In the genomic region with DNA sequence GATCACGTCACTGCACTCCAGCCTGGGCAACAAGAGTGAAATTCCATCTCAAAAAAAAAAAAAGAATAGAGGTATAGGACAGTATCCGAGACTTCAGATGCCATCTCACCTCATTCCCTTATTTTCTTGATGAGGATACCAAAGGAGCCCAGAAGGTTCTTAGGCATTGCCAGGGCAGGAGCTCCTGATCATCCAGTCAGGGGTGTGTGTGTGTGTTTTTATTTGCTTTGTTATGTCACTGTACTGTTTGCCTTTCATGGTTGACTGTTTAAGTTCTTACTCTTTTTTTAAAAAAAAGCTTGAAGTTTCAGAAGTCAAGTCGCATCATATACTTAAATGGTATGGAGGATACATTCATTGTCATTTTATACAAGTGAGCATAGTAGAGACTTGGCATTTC, we compare ENCODE assay signal across 26 cellular contexts.
"Had no signal": no experiment of that assay in that cellular context is flagged by ENCODE, and none has a peak within 500 bp of the region (broad histone marks: within the 10 kb centered on the region; RNA-seq: fewer than 3 reads in every experiment).

No MANE protein-coding gene starts in this region.

- H3K36me3 Mint-ChIP-seq: mesothelial cell of epicardium had no signal

- H3K4me3 Mint-ChIP-seq: dendritic cell treated with granulocyte-macrophage colony-stimulating factor and Interleukin-4, amounts not matched to agents 40 ng/mL and 50 ng/mL, for 4 days; effector memory CD8-positive, alpha-beta T cell; memory B cell; mesothelial cell of epicardium; nephron; stimulated activated memory B cell treated with anti-CD40 and anti-IgM and Interleukin-4, amounts not matched to agents 10 μg/mL and 1 μg/mL and 100 μg/mL, for 72 hours; type B pancreatic cell had no signal

- ATAC-seq: effector memory CD8-positive, alpha-beta T cell; gastrocnemius medialis; heart right ventricle; lower lobe of right lung; psoas muscle; sciatic nerve had no signal

- H3K27me3 ChIP-seq: esophagus muscularis mucosa, gastrocnemius medialis, heart right ventricle, spleen, stomach had no signal

- DNase-seq: effector memory CD8-positive, alpha-beta T cell; gastrocnemius medialis; heart right ventricle; hypothalamus; islet precursor cell; left ventricle myocardium inferior; lower lobe of right lung; occipital lobe; psoas muscle; retina; spleen; stimulated activated CD4-positive, alpha-beta T cell treated with anti-CD3 and anti-CD28 coated beads, Interleukin-15, amount 100 ng/mL, for 24 hours; stimulated activated CD4-positive, alpha-beta T cell treated with anti-CD3 and anti-CD28 coated beads, Interleukin-1b, Interleukin-23, amount 100 ng/mL, for 48 hours; stimulated activated CD4-positive, alpha-beta T cell treated with anti-CD3 and anti-CD28 coated beads, Interleukin-4, amount 100 ng/mL, for 24 hours; stomach; substantia nigra had no signal

- H3K27me3 Mint-ChIP-seq: dendritic cell treated with granulocyte-macrophage colony-stimulating factor and Interleukin-4, amounts not matched to agents 40 ng/mL and 50 ng/mL, for 4 days; effector memory CD8-positive, alpha-beta T cell; memory B cell; stimulated activated memory B cell treated with anti-CD40 and anti-IgM and Interleukin-4, amounts not matched to agents 10 μg/mL and 1 μg/mL and 100 μg/mL, for 72 hours; type B pancreatic cell had no signal

- H3K36me3 ChIP-seq: gastrocnemius medialis had no signal

- H3K9me3 Mint-ChIP-seq: dendritic cell treated with granulocyte-macrophage colony-stimulating factor and Interleukin-4, amounts not matched to agents 40 ng/mL and 50 ng/mL, for 4 days; effector memory CD8-positive, alpha-beta T cell; memory B cell; mesothelial cell of epicardium; nephron; stimulated activated memory B cell treated with anti-CD40 and anti-IgM and Interleukin-4, amounts not matched to agents 10 μg/mL and 1 μg/mL and 100 μg/mL, for 72 hours; type B pancreatic cell had no signal

- H3K4me1 ChIP-seq: gastrocnemius medialis, psoas muscle had no signal

- H3K27ac Mint-ChIP-seq: dendritic cell treated with granulocyte-macrophage colony-stimulating factor and Interleukin-4, amounts not matched to agents 40 ng/mL and 50 ng/mL, for 4 days; effector memory CD8-positive, alpha-beta T cell; mesothelial cell of epicardium; nephron; type B pancreatic cell had no signal

- H3K9me3 ChIP-seq: esophagus muscularis mucosa, gastrocnemius medialis, heart right ventricle, left ventricle myocardium inferior, lower lobe of right lung, psoas muscle, spleen, stomach, thoracic aorta had no signal

- H3K27ac ChIP-seq: epithelial cell of prostate, gastrocnemius medialis, heart right ventricle, left ventricle myocardium inferior, lower lobe of right lung, psoas muscle, spleen, stomach, thoracic aorta had no signal

- H3K4me3 ChIP-seq: esophagus muscularis mucosa, gastrocnemius medialis, heart right ventricle, left ventricle myocardium inferior, lower lobe of right lung, psoas muscle, spleen, stomach, thoracic aorta had no signal
